12 cellular contexts compared by ENCODE assay signal in the genomic region with DNA sequence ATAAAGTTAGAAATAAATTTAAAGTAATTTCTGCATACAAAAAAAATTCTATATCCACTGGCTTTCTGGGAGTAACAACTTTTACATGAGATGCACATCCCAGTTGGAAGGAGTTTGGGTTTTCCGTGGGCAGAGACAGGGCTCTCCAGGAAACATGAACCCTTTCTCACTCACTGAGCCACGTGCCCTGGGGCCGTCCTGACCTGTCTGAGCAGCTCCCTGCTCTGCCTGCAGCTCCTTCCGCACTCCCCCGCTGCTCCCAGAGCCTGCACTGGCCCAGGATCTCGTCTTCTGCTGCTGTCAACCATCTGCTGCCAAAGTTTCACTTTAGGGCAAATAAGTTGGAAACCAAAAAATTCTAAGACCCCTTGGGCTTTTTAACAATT.
DNase-seq lines count a peak whose midpoint lies in the region; ATAC-seq and TF ChIP-seq lines count a peak whose summit lies in the region.
"Had no signal": no experiment of that assay in that cellular context is flagged by ENCODE, and none has a peak within 500 bp of the region (broad histone marks: within the 10 kb centered on the region; RNA-seq: fewer than 3 reads in every experiment).

No MANE protein-coding gene starts in this region.

- H3K27me3 Mint-ChIP-seq in MCF 10A (ENCODE audit: insufficient read depth, unreplicated experiment) = peaks cover 11% of the 10 kb centered on the region
- peaks cover 12% of the 10 kb centered on the region for H3K27me3 Mint-ChIP-seq in activated naive CD4-positive, alpha-beta T cell treated with anti-CD3 and anti-CD28 coated beads, Interleukin-2, amount 10 ng/mL, durations not matched to agents 7 days and 5 days
- no peaks in the 10 kb centered on the region for H3K27me3 Mint-ChIP-seq in Calu3 (ENCODE audit: unreplicated experiment)

- intact Hi-C loops in MCF 10A (cut with micrococcal nuclease) (no loop called here), left lung (cut with DNase I) (no loop called here), Calu3 (cut with micrococcal nuclease; ENCODE audit: unreplicated experiment) (no loop called here)

- no peak overlapping the region for H3K27ac Mint-ChIP-seq in MCF 10A (ENCODE audit: low read depth, unreplicated experiment)
- H3K27ac Mint-ChIP-seq in activated naive CD4-positive, alpha-beta T cell treated with anti-CD3 and anti-CD28 coated beads, Interleukin-2, amount 10 ng/mL, durations not matched to agents 7 days and 5 days = no peak overlapping the region
- no peak overlapping the region for H3K27ac Mint-ChIP-seq in Calu3 (ENCODE audit: unreplicated experiment)
- H3K27ac Mint-ChIP-seq: T-cell had no signal

- H3K27ac ChIP-seq in left lung = no peak overlapping the region

- CTCF ChIA-PET in HEK293T (lab: Yijun Ruan, JAX) = interaction anchor here (1.6 kb wide), 1 partner anchor 9 kb away, joined by 7 read pairs; no protein-coding TSS in a partner anchor
- CTCF ChIA-PET in MCF 10A (lab: Yijun Ruan, JAX) = no interaction called here
- CTCF ChIA-PET in activated naive CD4-positive, alpha-beta T cell treated with anti-CD3 and anti-CD28 coated beads, Interleukin-2, amount 10 ng/mL, durations not matched to agents 7 days and 5 days (lab: Charles Lee) = no interaction called here
- CTCF ChIA-PET in Calu3 (lab: Charles Lee) = no interaction called here

- H3K4me1 ChIP-seq in BE2C = peaks cover 4% of the 10 kb centered on the region; the same call in 1 of the 2 replicates
- no peaks in the 10 kb centered on the region for H3K4me1 ChIP-seq in left lung

- H3K9me3 ChIP-seq in BE2C = no peaks in the 10 kb centered on the region
- H3K9me3 ChIP-seq in left lung = no peaks in the 10 kb centered on the region

- H3K36me3 ChIP-seq in BE2C (no peaks in the 10 kb centered on the region), left lung (no peaks in the 10 kb centered on the region)

- H3K4me3 ChIP-seq in BE2C (ENCODE audit: low read depth, low read length) (no peak overlapping the region), left lung (no peak overlapping the region)

- POLR2A ChIA-PET in HEK293T (lab: Yijun Ruan, JAX) = interaction anchor here (0.6 kb wide), 1 partner anchor 272 kb away, joined by 3 read pairs; no protein-coding TSS in a partner anchor
- POLR2A ChIA-PET in MCF 10A (lab: Yijun Ruan, JAX) = interaction anchor here (0.8 kb wide), 1 partner anchor 18 kb away, joined by 3 read pairs; no protein-coding TSS in a partner anchor

- H3K27me3 ChIP-seq in BE2C = no peaks in the 10 kb centered on the region
- H3K27me3 ChIP-seq in left lung = no peaks in the 10 kb centered on the region

- ATAC-seq in left lung (peak; percentile 42), HG03196 (IDR thresholded peaks at IDR 0.05; ENCODE audit: unreplicated experiment) (no peak), HG03521 (IDR thresholded peaks at IDR 0.05; ENCODE audit: unreplicated experiment) (no peak)
- ATAC-seq: T-cell had no signal

- TF ChIP-seq CTCF in BE2C (IDR thresholded peaks at IDR 0.05; ENCODE audit: low read depth, low read length) (no peak), MCF 10A (IDR thresholded peaks at IDR 0.05; ENCODE audit: unreplicated experiment) (no peak), left lung (IDR thresholded peaks at IDR 0.05) (no peak), Calu3 (IDR thresholded peaks at IDR 0.05; ENCODE audit: unreplicated experiment) (no peak)

- H3K9me3 Mint-ChIP-seq in MCF 10A (ENCODE audit: unreplicated experiment) (no peaks in the 10 kb centered on the region), Calu3 (ENCODE audit: low read depth, unreplicated experiment) (no peaks in the 10 kb centered on the region)
- H3K9me3 Mint-ChIP-seq in activated naive CD4-positive, alpha-beta T cell treated with anti-CD3 and anti-CD28 coated beads, Interleukin-2, amount 10 ng/mL, durations not matched to agents 7 days and 5 days = no peaks in the 10 kb centered on the region
- H3K9me3 Mint-ChIP-seq: neural crest cell, T-cell had no signal

- H3K4me3 Mint-ChIP-seq in MCF 10A (ENCODE audit: unreplicated experiment) = no peak overlapping the region
- no peak overlapping the region for H3K4me3 Mint-ChIP-seq in activated naive CD4-positive, alpha-beta T cell treated with anti-CD3 and anti-CD28 coated beads, Interleukin-2, amount 10 ng/mL, durations not matched to agents 7 days and 5 days
- no peak overlapping the region for H3K4me3 Mint-ChIP-seq in Calu3 (ENCODE audit: low read depth, unreplicated experiment)
- H3K4me3 Mint-ChIP-seq: neural crest cell, T-cell had no signal

- peak; percentile 56 for DNase-seq in BE2C
- peak; percentile 59 for DNase-seq in HEK293T (ENCODE audit: extremely low spot score)
- peak; percentile 68 for DNase-seq in MCF 10A (ENCODE audit: unreplicated experiment)
- DNase-seq in left lung = no peak
- DNase-seq in activated naive CD4-positive, alpha-beta T cell treated with anti-CD3 and anti-CD28 coated beads, Interleukin-2, amount 10 ng/mL, durations not matched to agents 7 days and 5 days = no peak
- no peak for DNase-seq in Calu3
- DNase-seq: NCI-H1092 treated with DMSO at 0.1 percent for 48 hours, NCI-H774, T-cell had no signal

- BruUV-seq in MCF 10A (replicated peaks; lab: Mats Ljungman, UMichigan) (no TSS peak), Calu3 (replicated peaks; lab: Mats Ljungman, UMichigan) (no TSS peak)

- no peaks in the 10 kb centered on the region for H3K36me3 Mint-ChIP-seq in MCF 10A (ENCODE audit: insufficient read depth, unreplicated experiment)
- no peaks in the 10 kb centered on the region for H3K36me3 Mint-ChIP-seq in activated naive CD4-positive, alpha-beta T cell treated with anti-CD3 and anti-CD28 coated beads, Interleukin-2, amount 10 ng/mL, durations not matched to agents 7 days and 5 days
- H3K36me3 Mint-ChIP-seq in Calu3 (ENCODE audit: insufficient read depth, unreplicated experiment) = peaks cover 7% of the 10 kb centered on the region
- H3K36me3 Mint-ChIP-seq: T-cell had no signal

- H3K4me1 Mint-ChIP-seq in MCF 10A (ENCODE audit: insufficient read depth, unreplicated experiment) = peaks cover 19% of the 10 kb centered on the region
- H3K4me1 Mint-ChIP-seq in activated naive CD4-positive, alpha-beta T cell treated with anti-CD3 and anti-CD28 coated beads, Interleukin-2, amount 10 ng/mL, durations not matched to agents 7 days and 5 days = no peaks in the 10 kb centered on the region
- H3K4me1 Mint-ChIP-seq in Calu3 (ENCODE audit: low read depth, unreplicated experiment) = peaks cover 10% of the 10 kb centered on the region
- H3K4me1 Mint-ChIP-seq: T-cell had no signal

TF ChIP-seq in HEK293T, 16 proteins besides CTCF, POLR2A, EP300 and RAD21:
- 0 out of 2 replicates have a peak, but pooled peaks have one; percentile 38 for TF ChIP-seq L3MBTL2 (conservative IDR thresholded peaks at IDR 0.05)
- no peak for TF ChIP-seq SUZ12 (IDR thresholded peaks at IDR 0.05)

Comparison
In these comparisons a context has a peak if more than half of its experiments do, and no peak if none do; other contexts are left out.
1. DNase-seq: peak in BE2C (single experiment), HEK293T (single experiment) and MCF 10A (single experiment); none in left lung (0 of 2), activated naive CD4-positive, alpha-beta T cell treated with anti-CD3 and anti-CD28 coated beads, Interleukin-2, amount 10 ng/mL, durations not matched to agents 7 days and 5 days (single experiment) and Calu3 (single experiment).